Comparison of ENCODE assay signal across 1 cellular context in genomic region chr17:50200447-50201225, GRCh38.
TF ChIP-seq lines count a peak whose summit lies in the region.

No MANE protein-coding gene starts in this region.

TF ChIP-seq in HepG2, 621 proteins besides CTCF, POLR2A, EP300 and RAD21 (continued from another document and continues in another):
- TF ChIP-seq, protein P1, sequence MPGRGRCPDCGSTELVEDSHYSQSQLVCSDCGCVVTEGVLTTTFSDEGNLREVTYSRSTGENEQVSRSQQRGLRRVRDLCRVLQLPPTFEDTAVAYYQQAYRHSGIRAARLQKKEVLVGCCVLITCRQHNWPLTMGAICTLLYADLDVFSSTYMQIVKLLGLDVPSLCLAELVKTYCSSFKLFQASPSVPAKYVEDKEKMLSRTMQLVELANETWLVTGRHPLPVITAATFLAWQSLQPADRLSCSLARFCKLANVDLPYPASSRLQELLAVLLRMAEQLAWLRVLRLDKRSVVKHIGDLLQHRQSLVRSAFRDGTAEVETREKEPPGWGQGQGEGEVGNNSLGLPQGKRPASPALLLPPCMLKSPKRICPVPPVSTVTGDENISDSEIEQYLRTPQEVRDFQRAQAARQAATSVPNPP (CRISPR knock-in tag; IDR thresholded peaks at IDR 0.05) = 0 out of 2 replicates have a peak, but pooled peaks have one; percentile 55
- no peak; the same call in 1 of the 2 replicates for TF ChIP-seq ZNF350 (CRISPR knock-in tag; IDR thresholded peaks at IDR 0.05; ENCODE audit: borderline replicate concordance, low read depth)
- peak; percentile 57 for TF ChIP-seq SKI (IDR thresholded peaks at IDR 0.05; ENCODE audit: partially characterized antibody)
- TF ChIP-seq E2F1 (CRISPR knock-in tag; IDR thresholded peaks at IDR 0.05) = 0 out of 2 replicates have a peak, but pooled peaks have one; percentile 27
- TF ChIP-seq, protein P2, sequence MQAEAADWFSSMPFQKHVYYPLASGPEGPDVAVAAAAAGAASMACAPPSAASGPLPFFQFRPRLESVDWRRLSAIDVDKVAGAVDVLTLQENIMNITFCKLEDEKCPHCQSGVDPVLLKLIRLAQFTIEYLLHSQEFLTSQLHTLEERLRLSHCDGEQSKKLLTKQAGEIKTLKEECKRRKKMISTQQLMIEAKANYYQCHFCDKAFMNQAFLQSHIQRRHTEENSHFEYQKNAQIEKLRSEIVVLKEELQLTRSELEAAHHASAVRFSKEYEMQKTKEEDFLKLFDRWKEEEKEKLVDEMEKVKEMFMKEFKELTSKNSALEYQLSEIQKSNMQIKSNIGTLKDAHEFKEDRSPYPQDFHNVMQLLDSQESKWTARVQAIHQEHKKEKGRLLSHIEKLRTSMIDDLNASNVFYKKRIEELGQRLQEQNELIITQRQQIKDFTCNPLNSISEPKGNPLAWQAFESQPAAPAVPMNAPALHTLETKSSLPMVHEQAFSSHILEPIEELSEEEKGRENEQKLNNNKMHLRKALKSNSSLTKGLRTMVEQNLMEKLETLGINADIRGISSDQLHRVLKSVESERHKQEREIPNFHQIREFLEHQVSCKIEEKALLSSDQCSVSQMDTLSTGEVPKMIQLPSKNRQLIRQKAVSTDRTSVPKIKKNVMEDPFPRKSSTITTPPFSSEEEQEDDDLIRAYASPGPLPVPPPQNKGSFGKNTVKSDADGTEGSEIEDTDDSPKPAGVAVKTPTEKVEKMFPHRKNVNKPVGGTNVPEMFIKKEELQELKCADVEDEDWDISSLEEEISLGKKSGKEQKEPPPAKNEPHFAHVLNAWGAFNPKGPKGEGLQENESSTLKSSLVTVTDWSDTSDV (CRISPR knock-in tag; IDR thresholded peaks at IDR 0.05) = no peak
- peak; percentile 50; the same call in 1 of the 2 replicates for TF ChIP-seq ZNF232 (CRISPR knock-in tag; IDR thresholded peaks at IDR 0.05; ENCODE audit: borderline replicate concordance)
- no peak for TF ChIP-seq HNF4A (CRISPR knock-in tag; IDR thresholded peaks at IDR 0.05)
- TF ChIP-seq, protein P3, sequence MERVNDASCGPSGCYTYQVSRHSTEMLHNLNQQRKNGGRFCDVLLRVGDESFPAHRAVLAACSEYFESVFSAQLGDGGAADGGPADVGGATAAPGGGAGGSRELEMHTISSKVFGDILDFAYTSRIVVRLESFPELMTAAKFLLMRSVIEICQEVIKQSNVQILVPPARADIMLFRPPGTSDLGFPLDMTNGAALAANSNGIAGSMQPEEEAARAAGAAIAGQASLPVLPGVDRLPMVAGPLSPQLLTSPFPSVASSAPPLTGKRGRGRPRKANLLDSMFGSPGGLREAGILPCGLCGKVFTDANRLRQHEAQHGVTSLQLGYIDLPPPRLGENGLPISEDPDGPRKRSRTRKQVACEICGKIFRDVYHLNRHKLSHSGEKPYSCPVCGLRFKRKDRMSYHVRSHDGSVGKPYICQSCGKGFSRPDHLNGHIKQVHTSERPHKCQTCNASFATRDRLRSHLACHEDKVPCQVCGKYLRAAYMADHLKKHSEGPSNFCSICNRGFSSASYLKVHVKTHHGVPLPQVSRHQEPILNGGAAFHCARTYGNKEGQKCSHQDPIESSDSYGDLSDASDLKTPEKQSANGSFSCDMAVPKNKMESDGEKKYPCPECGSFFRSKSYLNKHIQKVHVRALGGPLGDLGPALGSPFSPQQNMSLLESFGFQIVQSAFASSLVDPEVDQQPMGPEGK (CRISPR knock-in tag; IDR thresholded peaks at IDR 0.05) = peak; percentile 61; the same call in 1 of the 2 replicates
- 0 out of 2 replicates have a peak, but pooled peaks have one; percentile 46 for TF ChIP-seq SALL1 (CRISPR knock-in tag; IDR thresholded peaks at IDR 0.05)
- peak; percentile 48; the same call in 1 of the 2 replicates for TF ChIP-seq ZNF768 (CRISPR knock-in tag; IDR thresholded peaks at IDR 0.05)
- no peak for TF ChIP-seq SP1 (IDR thresholded peaks at IDR 0.05)
- TF ChIP-seq SP1 (CRISPR knock-in tag; IDR thresholded peaks at IDR 0.05) = no peak; the same call in 1 of the 2 replicates
- 0 out of 2 replicates have a peak, but pooled peaks have one; percentile 24 for TF ChIP-seq KLF6 (CRISPR knock-in tag; IDR thresholded peaks at IDR 0.05)
- TF ChIP-seq ELF3 (CRISPR knock-in tag; IDR thresholded peaks at IDR 0.05) = peak; percentile 25; the same call in 1 of the 2 replicates
- TF ChIP-seq ZNF44 (CRISPR knock-in tag; IDR thresholded peaks at IDR 0.05) = 0 out of 2 replicates have a peak, but pooled peaks have one; percentile 82
- TF ChIP-seq ZNF17 (CRISPR knock-in tag; IDR thresholded peaks at IDR 0.05) = no peak
- TF ChIP-seq RFX3 (CRISPR knock-in tag; IDR thresholded peaks at IDR 0.05) = no peak
- peak; percentile 74 for TF ChIP-seq HNRNPLL (IDR thresholded peaks at IDR 0.05; ENCODE audit: low read depth, low read length, poor library complexity, severe bottlenecking)
- TF ChIP-seq KDM4B (CRISPR knock-in tag; IDR thresholded peaks at IDR 0.05) = no peak
- TF ChIP-seq ZNF800 (CRISPR knock-in tag; IDR thresholded peaks at IDR 0.05) = no peak; the same call in 1 of the 2 replicates
- TF ChIP-seq ATF7-NPFF (CRISPR knock-in tag; IDR thresholded peaks at IDR 0.05; ENCODE audit: low read depth) = 0 out of 2 replicates have a peak, but pooled peaks have one; percentile 43
- no peak for TF ChIP-seq REXO4 (CRISPR knock-in tag; IDR thresholded peaks at IDR 0.05; ENCODE audit: borderline replicate concordance)
- TF ChIP-seq, protein P4, sequence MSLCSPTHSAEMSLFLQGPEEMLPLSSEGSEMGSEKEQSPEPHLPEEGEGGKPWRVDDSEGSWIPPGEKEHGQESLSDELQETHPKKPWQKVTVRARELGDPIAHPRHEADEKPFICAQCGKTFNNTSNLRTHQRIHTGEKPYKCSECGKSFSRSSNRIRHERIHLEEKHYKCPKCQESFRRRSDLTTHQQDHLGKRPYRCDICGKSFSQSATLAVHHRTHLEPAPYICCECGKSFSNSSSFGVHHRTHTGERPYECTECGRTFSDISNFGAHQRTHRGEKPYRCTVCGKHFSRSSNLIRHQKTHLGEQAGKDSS (CRISPR knock-in tag; IDR thresholded peaks at IDR 0.05; ENCODE audit: borderline replicate concordance, low read depth) = peak; percentile 61; the same call in 1 of the 2 replicates
- TF ChIP-seq, protein P5, sequence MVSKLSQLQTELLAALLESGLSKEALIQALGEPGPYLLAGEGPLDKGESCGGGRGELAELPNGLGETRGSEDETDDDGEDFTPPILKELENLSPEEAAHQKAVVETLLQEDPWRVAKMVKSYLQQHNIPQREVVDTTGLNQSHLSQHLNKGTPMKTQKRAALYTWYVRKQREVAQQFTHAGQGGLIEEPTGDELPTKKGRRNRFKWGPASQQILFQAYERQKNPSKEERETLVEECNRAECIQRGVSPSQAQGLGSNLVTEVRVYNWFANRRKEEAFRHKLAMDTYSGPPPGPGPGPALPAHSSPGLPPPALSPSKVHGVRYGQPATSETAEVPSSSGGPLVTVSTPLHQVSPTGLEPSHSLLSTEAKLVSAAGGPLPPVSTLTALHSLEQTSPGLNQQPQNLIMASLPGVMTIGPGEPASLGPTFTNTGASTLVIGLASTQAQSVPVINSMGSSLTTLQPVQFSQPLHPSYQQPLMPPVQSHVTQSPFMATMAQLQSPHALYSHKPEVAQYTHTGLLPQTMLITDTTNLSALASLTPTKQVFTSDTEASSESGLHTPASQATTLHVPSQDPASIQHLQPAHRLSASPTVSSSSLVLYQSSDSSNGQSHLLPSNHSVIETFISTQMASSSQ (IDR thresholded peaks at IDR 0.05; ENCODE audit: low read depth) = no peak
- TF ChIP-seq, protein P5 (CRISPR knock-in tag; IDR thresholded peaks at IDR 0.05; ENCODE audit: borderline replicate concordance) = 0 out of 2 replicates have a peak, but pooled peaks have one; percentile 30
- no peak for TF ChIP-seq BRCA1 (CRISPR knock-in tag; IDR thresholded peaks at IDR 0.05)
- TF ChIP-seq SSRP1 (CRISPR knock-in tag; IDR thresholded peaks at IDR 0.05) = no peak
- TF ChIP-seq U2AF1 (optimal IDR thresholded peaks at IDR 0.05; ENCODE audit: low read depth, low read length) = peak; percentile 88
- TF ChIP-seq, protein P6, sequence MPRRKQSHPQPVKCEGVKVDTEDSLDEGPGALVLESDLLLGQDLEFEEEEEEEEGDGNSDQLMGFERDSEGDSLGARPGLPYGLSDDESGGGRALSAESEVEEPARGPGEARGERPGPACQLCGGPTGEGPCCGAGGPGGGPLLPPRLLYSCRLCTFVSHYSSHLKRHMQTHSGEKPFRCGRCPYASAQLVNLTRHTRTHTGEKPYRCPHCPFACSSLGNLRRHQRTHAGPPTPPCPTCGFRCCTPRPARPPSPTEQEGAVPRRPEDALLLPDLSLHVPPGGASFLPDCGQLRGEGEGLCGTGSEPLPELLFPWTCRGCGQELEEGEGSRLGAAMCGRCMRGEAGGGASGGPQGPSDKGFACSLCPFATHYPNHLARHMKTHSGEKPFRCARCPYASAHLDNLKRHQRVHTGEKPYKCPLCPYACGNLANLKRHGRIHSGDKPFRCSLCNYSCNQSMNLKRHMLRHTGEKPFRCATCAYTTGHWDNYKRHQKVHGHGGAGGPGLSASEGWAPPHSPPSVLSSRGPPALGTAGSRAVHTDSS (CRISPR knock-in tag; conservative IDR thresholded peaks at IDR 0.05) = no peak
- no peak for TF ChIP-seq RORA (CRISPR knock-in tag; IDR thresholded peaks at IDR 0.05)
- TF ChIP-seq ZBTB8A (CRISPR knock-in tag; IDR thresholded peaks at IDR 0.05; ENCODE audit: borderline replicate concordance, low read depth) = no peak
- TF ChIP-seq ZSCAN12 (CRISPR knock-in tag; IDR thresholded peaks at IDR 0.05) = 0 out of 2 replicates have a peak, but pooled peaks have one; percentile 64
- peak; percentile 69; the same call in 1 of the 2 replicates for TF ChIP-seq ZNF614 (CRISPR knock-in tag; IDR thresholded peaks at IDR 0.05; ENCODE audit: borderline replicate concordance)
- TF ChIP-seq FOXM1 (CRISPR knock-in tag; IDR thresholded peaks at IDR 0.05) = no peak
- no peak for TF ChIP-seq CC2D1A (CRISPR knock-in tag; IDR thresholded peaks at IDR 0.05)
- TF ChIP-seq TCF7 (IDR thresholded peaks at IDR 0.05; ENCODE audit: low read depth) = no peak
- no peak for TF ChIP-seq RELA (CRISPR knock-in tag; IDR thresholded peaks at IDR 0.05)
- TF ChIP-seq MEIS1 (CRISPR knock-in tag; IDR thresholded peaks at IDR 0.05; ENCODE audit: borderline replicate concordance) = peak; percentile 77; the same call in 1 of the 2 replicates
- TF ChIP-seq ZMYM3 (CRISPR knock-in tag; IDR thresholded peaks at IDR 0.05) = no peak
- TF ChIP-seq NR2F1 (CRISPR knock-in tag; IDR thresholded peaks at IDR 0.05) = no peak
- TF ChIP-seq ZBTB42 (CRISPR knock-in tag; IDR thresholded peaks at IDR 0.05) = no peak
- peak; percentile 56; the same call in 1 of the 2 replicates for TF ChIP-seq ZFP90 (CRISPR knock-in tag; IDR thresholded peaks at IDR 0.05; ENCODE audit: borderline replicate concordance)
- no peak for TF ChIP-seq ZXDC (CRISPR knock-in tag; IDR thresholded peaks at IDR 0.05)
- peak; percentile 96 for TF ChIP-seq STAG1 (CRISPR knock-in tag; IDR thresholded peaks at IDR 0.05)
- TF ChIP-seq HCFC1 (IDR thresholded peaks at IDR 0.05; ENCODE audit: low read depth, low read length) = no peak
- TF ChIP-seq PTBP1 (IDR thresholded peaks at IDR 0.05; ENCODE audit: low read depth, low read length, poor library complexity, severe bottlenecking) = peak; percentile 71
